In genomic region chr5:32004404-32004803, GRCh38 we compare ENCODE assay signal across 17 cellular contexts.
DNase-seq lines count a peak whose midpoint lies in the region; ATAC-seq and TF ChIP-seq lines count a peak whose summit lies in the region.
"Had no signal": no experiment of that assay in that cellular context is flagged by ENCODE, and none has a peak within 500 bp of the region (broad histone marks: within the 10 kb centered on the region; RNA-seq: fewer than 3 reads in every experiment).

No MANE protein-coding gene starts in this region.

- H3K4me3 ChIP-seq in DOHH2 (ENCODE audit: low read length): peak overlapping the region; percentile 53
- H3K4me3 ChIP-seq: suprapubic skin had no signal

- H3K36me3 ChIP-seq in DOHH2 (ENCODE audit: control insufficient read depth, low read length): peaks cover 60% of the 10 kb centered on the region

- H3K27me3 Mint-ChIP-seq in glutamatergic neuron (ENCODE audit: unreplicated experiment): peaks cover 14% of the 10 kb centered on the region
- H3K27me3 Mint-ChIP-seq: brain; effector memory CD8-positive, alpha-beta T cell had no signal

- peaks cover 49% of the 10 kb centered on the region for H3K79me2 ChIP-seq in DOHH2 (ENCODE audit: control insufficient read depth, low read length)

- no peak overlapping the region for H3K27ac Mint-ChIP-seq in glutamatergic neuron (ENCODE audit: unreplicated experiment)
- H3K27ac Mint-ChIP-seq: brain; CD4-positive, CD25-positive, alpha-beta regulatory T cell; effector memory CD8-positive, alpha-beta T cell; mesothelial cell of epicardium had no signal

- peaks cover 7% of the 10 kb centered on the region for H3K9me3 Mint-ChIP-seq in glutamatergic neuron (ENCODE audit: unreplicated experiment)
- H3K9me3 Mint-ChIP-seq: brain; effector memory CD8-positive, alpha-beta T cell; mesothelial cell of epicardium had no signal

- peak overlapping the region; percentile 90 for H3K27ac ChIP-seq in DOHH2 (ENCODE audit: low read depth, low read length)
- H3K27ac ChIP-seq: 22Rv1, suprapubic skin had no signal

- DNase-seq in NCI-H446 (lab: John Stamatoyannopoulos, UW) (no peak), left colon (no peak), glutamatergic neuron (no peak), cardiac septum (ENCODE audit: low spot score) (no peak)
- DNase-seq: activated naive CD4-positive, alpha-beta T cell; CD4-positive, CD25-positive, alpha-beta regulatory T cell; effector memory CD8-positive, alpha-beta T cell; NCI-H2227 treated with DMSO at 0.1 percent for 48 hours; occipital lobe had no signal

- H3K4me1 Mint-ChIP-seq in glutamatergic neuron (ENCODE audit: low read depth, unreplicated experiment): no peaks in the 10 kb centered on the region
- H3K4me1 Mint-ChIP-seq: brain; CD4-positive, CD25-positive, alpha-beta regulatory T cell had no signal

- H4K20me1 ChIP-seq in DOHH2 (ENCODE audit: control insufficient read depth, insufficient read depth, low read depth, low read length): no peaks in the 10 kb centered on the region

- intact Hi-C loops in left colon (cut with DNase I, micrococcal nuclease) (no loop called here), cardiac septum (cut with DNase I) (no loop called here)

- peaks cover 22% of the 10 kb centered on the region for H3F3A ChIP-seq in DOHH2 (ENCODE audit: control insufficient read depth, insufficient read depth)

- no peaks in the 10 kb centered on the region for H3K9me3 ChIP-seq in DOHH2 (ENCODE audit: control insufficient read depth, insufficient read depth, low read length)
- H3K9me3 ChIP-seq: suprapubic skin had no signal

- H3K36me3 Mint-ChIP-seq in glutamatergic neuron (ENCODE audit: unreplicated experiment): peaks cover 9% of the 10 kb centered on the region
- H3K36me3 Mint-ChIP-seq: brain; CD4-positive, CD25-positive, alpha-beta regulatory T cell had no signal

- no peaks in the 10 kb centered on the region for H3K27me3 ChIP-seq in DOHH2 (ENCODE audit: control insufficient read depth, low read length)
- H3K27me3 ChIP-seq: suprapubic skin had no signal

- H3K4me1 ChIP-seq in DOHH2 (ENCODE audit: control insufficient read depth, low read length): peaks cover 62% of the 10 kb centered on the region
- H3K4me1 ChIP-seq: suprapubic skin had no signal

- no peak overlapping the region for H3K4me3 Mint-ChIP-seq in glutamatergic neuron (ENCODE audit: unreplicated experiment)
- H3K4me3 Mint-ChIP-seq: brain; CD4-positive, CD25-positive, alpha-beta regulatory T cell; effector memory CD8-positive, alpha-beta T cell; mesothelial cell of epicardium had no signal

- H3K4me2 ChIP-seq in DOHH2 (ENCODE audit: low read length): peak overlapping the region; percentile 74

- H3K9me2 ChIP-seq in DOHH2 (replicated peaks; ENCODE audit: control insufficient read depth, low read length): no peaks in the 10 kb centered on the region

- no peak for TF ChIP-seq CTCF in DOHH2 (IDR thresholded peaks at IDR 0.05; ENCODE audit: low read depth, low read length, poor library complexity, severe bottlenecking)
- TF ChIP-seq CTCF in glutamatergic neuron (IDR thresholded peaks at IDR 0.05; ENCODE audit: partially characterized antibody, unreplicated experiment): no peak

- ATAC-seq in GM19372 (IDR thresholded peaks at IDR 0.05; ENCODE audit: low read depth, unreplicated experiment) (peak; percentile 74), HG02623 (IDR thresholded peaks at IDR 0.05; ENCODE audit: unreplicated experiment) (peak; percentile 51), HG03354 (IDR thresholded peaks at IDR 0.05; ENCODE audit: poor library complexity, severe bottlenecking, unreplicated experiment) (peak; percentile 93), left colon (no peak)
- ATAC-seq: effector memory CD8-positive, alpha-beta T cell had no signal
